Comparison of ENCODE assay signal across 11 cellular contexts in genomic region chr2:174066871-174067270, GRCh38.
"Had no signal": no experiment of that assay in that cellular context is flagged by ENCODE, and none has a peak within 500 bp of the region (broad histone marks: within the 10 kb centered on the region; RNA-seq: fewer than 3 reads in every experiment).

No MANE protein-coding gene starts in this region.

- H3K36me3 ChIP-seq: esophagus squamous epithelium had no signal

- DNase-seq: esophagus squamous epithelium; islet precursor cell; mucosa of descending colon; naive thymus-derived CD8-positive, alpha-beta T cell; posterior cingulate gyrus; small intestine; stimulated activated CD4-positive, alpha-beta T cell treated with anti-CD3 and anti-CD28 coated beads, Interleukin-12 subunit alpha, Interleukin-12 subunit beta, amount 100 ng/mL, for 4 hours; stimulated activated naive CD4-positive, alpha-beta T cell treated with Interleukin-2 at 50 U/mL for 16 hours had no signal

- H3K27me3 ChIP-seq: esophagus squamous epithelium had no signal

- H3K4me3 ChIP-seq: esophagus squamous epithelium, mucosa of descending colon had no signal

- H3K4me1 Mint-ChIP-seq: naive thymus-derived CD8-positive, alpha-beta T cell had no signal

- H3K9me3 Mint-ChIP-seq: dendritic cell treated with granulocyte-macrophage colony-stimulating factor and Interleukin-4, amounts not matched to agents 40 ng/mL and 50 ng/mL, for 4 days had no signal

- FAIRE-seq: frontal cortex, small intestine had no signal

- ATAC-seq: left lobe of liver; mucosa of descending colon; naive thymus-derived CD8-positive, alpha-beta T cell had no signal

- H3K9me3 ChIP-seq: esophagus squamous epithelium, mucosa of descending colon had no signal

- H3K27ac Mint-ChIP-seq: dendritic cell treated with granulocyte-macrophage colony-stimulating factor and Interleukin-4, amounts not matched to agents 40 ng/mL and 50 ng/mL, for 4 days; naive thymus-derived CD8-positive, alpha-beta T cell had no signal

- H3K27ac ChIP-seq: esophagus squamous epithelium had no signal

- H3K4me3 Mint-ChIP-seq: dendritic cell treated with granulocyte-macrophage colony-stimulating factor and Interleukin-4, amounts not matched to agents 40 ng/mL and 50 ng/mL, for 4 days; naive thymus-derived CD8-positive, alpha-beta T cell had no signal
